ENCODE assay signal across 8 cellular contexts in genomic region chr1:1906185-1907097, GRCh38. TPM values are rescaled to one million over a fixed set of nuclear protein-coding genes. Genes with fewer than 3 reads are reported as not detected.
DNase-seq lines count a peak whose midpoint lies in the region; ATAC-seq and TF ChIP-seq lines count a peak whose summit lies in the region.

No MANE protein-coding gene starts in this region.

- intact Hi-C loops in head of caudate nucleus (cut with DNase I), result loop anchor here (5.0 kb wide), 1 partner anchor 129 kb away; the partner anchor contains the start of gene NADK

- H3K36me3 ChIP-seq in DOHH2 (ENCODE audit: control insufficient read depth, low read length), result no peaks in the 10 kb centered on the region

- peak; percentile 47 to 64 for ATAC-seq in activated naive CD4-positive, alpha-beta T cell treated with anti-CD3 and anti-CD28 coated beads, Interleukin-2, amount 50 U/mL, for 72 hours
- no peak for ATAC-seq in HG02840 (IDR thresholded peaks at IDR 0.05; ENCODE audit: low FRiP score, unreplicated experiment)

- peaks cover 48% of the 10 kb centered on the region for H3K4me1 ChIP-seq in DOHH2 (ENCODE audit: control insufficient read depth, low read length)

- peaks cover 7% of the 10 kb centered on the region for H3K79me2 ChIP-seq in DOHH2 (ENCODE audit: control insufficient read depth, low read length)

- peak overlapping the region; percentile 81; the same call in 1 of the 2 replicates for H3K4me3 ChIP-seq in DOHH2 (ENCODE audit: low read length)

- H3K9me2 ChIP-seq in DOHH2 (replicated peaks; ENCODE audit: control insufficient read depth, low read length), result no peaks in the 10 kb centered on the region

- H3F3A ChIP-seq in DOHH2 (ENCODE audit: control insufficient read depth, insufficient read depth), result no peaks in the 10 kb centered on the region; the same call in 1 of the 2 replicates

- no peaks in the 10 kb centered on the region for H3K9me3 ChIP-seq in DOHH2 (ENCODE audit: control insufficient read depth, insufficient read depth, low read length)

- 0 out of 2 replicates have a peak, but pooled peaks cover under 1% of the 10 kb centered on the region for H3K27me3 ChIP-seq in DOHH2 (ENCODE audit: control insufficient read depth, low read length)

- H4K20me1 ChIP-seq in DOHH2 (ENCODE audit: control insufficient read depth, insufficient read depth, low read depth, low read length), result no peaks in the 10 kb centered on the region

- TF ChIP-seq CTCF in DOHH2 (IDR thresholded peaks at IDR 0.05; ENCODE audit: low read depth, low read length, poor library complexity, severe bottlenecking), result peak; percentile 97

- peak; percentile 83 for DNase-seq in M059J (ENCODE audit: low read depth)
- peak; percentile 75 for DNase-seq in SKM-1 (lab: John Stamatoyannopoulos, UW; ENCODE audit: unreplicated experiment)
- peak; percentile 78 to 81 for DNase-seq in activated naive CD4-positive, alpha-beta T cell treated with anti-CD3 and anti-CD28 coated beads, Interleukin-2, amount 50 U/mL, for 72 hours (ENCODE audit: low spot score in 2 of 2)
- DNase-seq in head of caudate nucleus, result peak; percentile 68 to 96 (median 88)
- peak; percentile 90 for DNase-seq in pons (ENCODE audit: low spot score)
- peak; percentile 85 for DNase-seq in ureter (ENCODE audit: low spot score)

- no peaks in the 10 kb centered on the region for H3K9me3 Mint-ChIP-seq in activated naive CD4-positive, alpha-beta T cell treated with anti-CD3 and anti-CD28 coated beads, Interleukin-2, amount 50 U/mL, for 72 hours

- peak overlapping the region; percentile 93 for H3K4me2 ChIP-seq in DOHH2 (ENCODE audit: low read length)

- peak overlapping the region in 1 of 2 donors; percentile 10 for H3K27ac Mint-ChIP-seq in activated naive CD4-positive, alpha-beta T cell treated with anti-CD3 and anti-CD28 coated beads, Interleukin-2, amount 50 U/mL, for 72 hours

- peak overlapping the region; percentile 65 for H3K27ac ChIP-seq in DOHH2 (ENCODE audit: low read depth, low read length)

- no peaks in the 10 kb centered on the region for H3K36me3 Mint-ChIP-seq in activated naive CD4-positive, alpha-beta T cell treated with anti-CD3 and anti-CD28 coated beads, Interleukin-2, amount 50 U/mL, for 72 hours

RNA-seq across cellular contexts. Expression of gene CALML6, which starts 8.6 kb away (rescaled TPM):
- not detected in 2 replicates for total RNA-seq in M059J (2014; rRNA removed; shearing (Covaris generic))
- total RNA-seq in activated naive CD4-positive, alpha-beta T cell treated with anti-CD3 and anti-CD28 coated beads, Interleukin-2, amount 50 U/mL, for 72 hours, result 1 to 10 TPM; 1.4 to 2.6 TPM
- 0.29 TPM for total RNA-seq in ureter

RNA-seq across cellular contexts. Expression of gene TMEM52, which starts 12.6 kb away (rescaled TPM):
- not detected in 2 replicates for total RNA-seq in M059J (2014; rRNA removed; shearing (Covaris generic))
- total RNA-seq in activated naive CD4-positive, alpha-beta T cell treated with anti-CD3 and anti-CD28 coated beads, Interleukin-2, amount 50 U/mL, for 72 hours, result 1 to 10 TPM in 1 of 2 donors, under 1 TPM in 1; 0.64 to 1.5 TPM
- not detected for total RNA-seq in ureter

RNA-seq across cellular contexts. Expression of gene GNB1, which starts 15.6 kb away (rescaled TPM):
- total RNA-seq in M059J (2014; rRNA removed; shearing (Covaris generic)), result 80.3 and 137 TPM in 2 replicates
- 100 to 1,000 TPM; 267 to 358 TPM for total RNA-seq in activated naive CD4-positive, alpha-beta T cell treated with anti-CD3 and anti-CD28 coated beads, Interleukin-2, amount 50 U/mL, for 72 hours
- 304 TPM for total RNA-seq in ureter
